ENCODE assay signal across 9 cellular contexts in genomic region chr6:157148391-157149323, GRCh38.
DNase-seq lines count a peak whose midpoint lies in the region; ATAC-seq and TF ChIP-seq lines count a peak whose summit lies in the region.
"Had no signal": no experiment of that assay in that cellular context is flagged by ENCODE, and none has a peak within 500 bp of the region (broad histone marks: within the 10 kb centered on the region; RNA-seq: fewer than 3 reads in every experiment).

No MANE protein-coding gene starts in this region.

- H3K27me3 Mint-ChIP-seq in immature natural killer cell (ENCODE audit: low read depth in 3 of 3), result peaks cover 6 to 15% (median 12%) of the 10 kb centered on the region in 3 donors
- H3K27me3 Mint-ChIP-seq in activated naive CD8-positive, alpha-beta T cell treated with anti-CD3 and anti-CD28 coated beads for 36 hours, result no peaks in the 10 kb centered on the region

- no peaks in the 10 kb centered on the region for H3K36me3 ChIP-seq in mucosa of descending colon (ENCODE audit: low read depth)
- H3K36me3 ChIP-seq: ovary had no signal

- peaks cover 40 to 59% of the 10 kb centered on the region in 2 donors for H3K4me1 Mint-ChIP-seq in immature natural killer cell
- peaks cover 3% of the 10 kb centered on the region for H3K4me1 Mint-ChIP-seq in activated naive CD8-positive, alpha-beta T cell treated with anti-CD3 and anti-CD28 coated beads for 36 hours

- H3K36me3 Mint-ChIP-seq in immature natural killer cell, result peaks cover 9 to 42% (median 15%) of the 10 kb centered on the region in 3 donors
- H3K36me3 Mint-ChIP-seq in activated naive CD8-positive, alpha-beta T cell treated with anti-CD3 and anti-CD28 coated beads for 36 hours, result no peaks in the 10 kb centered on the region

- H3K4me3 ChIP-seq in mucosa of descending colon, result no peak overlapping the region
- H3K4me3 ChIP-seq: ovary had no signal

- intact Hi-C loops in mucosa of descending colon (cut with DNase I, micrococcal nuclease), result no loop called here

- peak; percentile 84 for TF ChIP-seq EP300 in Ishikawa (IDR thresholded peaks at IDR 0.05; ENCODE audit: borderline replicate concordance)

- peak; percentile 16; the same call in 1 of the 2 replicates for TF ChIP-seq RAD21 in Ishikawa (IDR thresholded peaks at IDR 0.05; ENCODE audit: low read depth)

- ATAC-seq in HG02981 (IDR thresholded peaks at IDR 0.05; ENCODE audit: unreplicated experiment) (no peak), mucosa of descending colon (no peak)

- H3K9me3 ChIP-seq in mucosa of descending colon, result no peaks in the 10 kb centered on the region
- H3K9me3 ChIP-seq: ovary had no signal

- H3K9me3 Mint-ChIP-seq in immature natural killer cell, result peaks cover 0 to 2% (median 0%) of the 10 kb centered on the region in 6 donors
- H3K9me3 Mint-ChIP-seq in activated naive CD8-positive, alpha-beta T cell treated with anti-CD3 and anti-CD28 coated beads for 36 hours, result no peaks in the 10 kb centered on the region

- no peaks in the 10 kb centered on the region for H3K4me1 ChIP-seq in mucosa of descending colon (ENCODE audit: low read depth)

- H3K4me3 Mint-ChIP-seq in immature natural killer cell, result peak overlapping the region; percentile 63 to 72 (median 72)
- no peak overlapping the region for H3K4me3 Mint-ChIP-seq in activated naive CD8-positive, alpha-beta T cell treated with anti-CD3 and anti-CD28 coated beads for 36 hours

- peak; percentile 95 for DNase-seq in astrocyte of the hippocampus (ENCODE audit: low read depth, low spot score)
- DNase-seq in immature natural killer cell, result no peak
- DNase-seq in stromal cell of bone marrow (ENCODE audit: low read depth), result peak; percentile 90
- DNase-seq in activated naive CD8-positive, alpha-beta T cell treated with anti-CD3 and anti-CD28 coated beads for 36 hours, result no peak
- no peak for DNase-seq in activated CD4-positive, alpha-beta T cell treated with anti-CD3 and anti-CD28 coated beads, Interleukin-2, amount 50 U/mL, for 1 hour
- no peak for DNase-seq in mucosa of descending colon

- H3K27ac Mint-ChIP-seq in immature natural killer cell, result peak overlapping the region; percentile 67 to 95 (median 92)
- H3K27ac Mint-ChIP-seq in activated naive CD8-positive, alpha-beta T cell treated with anti-CD3 and anti-CD28 coated beads for 36 hours, result no peak overlapping the region

- no peak for TF ChIP-seq CTCF in mucosa of descending colon (IDR thresholded peaks at IDR 0.05)

TF ChIP-seq in Ishikawa, 13 proteins besides CTCF, POLR2A, EP300 and RAD21:
- TF ChIP-seq ZBTB7A (IDR thresholded peaks at IDR 0.05; ENCODE audit: low read depth), result no peak
- TF ChIP-seq TCF12 (IDR thresholded peaks at IDR 0.05; ENCODE audit: low read depth), result peak; percentile 92
- TF ChIP-seq, protein P1, sequence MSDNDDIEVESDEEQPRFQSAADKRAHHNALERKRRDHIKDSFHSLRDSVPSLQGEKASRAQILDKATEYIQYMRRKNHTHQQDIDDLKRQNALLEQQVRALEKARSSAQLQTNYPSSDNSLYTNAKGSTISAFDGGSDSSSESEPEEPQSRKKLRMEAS (IDR thresholded peaks at IDR 0.05), result peak; percentile 89
- TF ChIP-seq NFIC (IDR thresholded peaks at IDR 0.05), result peak; percentile 97
- TF ChIP-seq CEBPB (IDR thresholded peaks at IDR 0.05), result peak; percentile 51; the same call in 1 of the 2 replicates
- peak; percentile 85 for TF ChIP-seq TEAD4 (IDR thresholded peaks at IDR 0.05)
- TF ChIP-seq FOXM1 (IDR thresholded peaks at IDR 0.05; ENCODE audit: borderline replicate concordance, low read depth), result peak; percentile 50; the same call in 1 of the 2 replicates
- peak; percentile 49; the same call in 1 of the 2 replicates for TF ChIP-seq YY1 (IDR thresholded peaks at IDR 0.05; ENCODE audit: low read depth)
- TF ChIP-seq CREB1 (IDR thresholded peaks at IDR 0.05; ENCODE audit: low read depth), result no peak
- TF ChIP-seq REST (IDR thresholded peaks at IDR 0.05; ENCODE audit: low read depth), result no peak
- no peak; the same call in 1 of the 2 replicates for TF ChIP-seq EGR1 (IDR thresholded peaks at IDR 0.05)
- TF ChIP-seq TAF1 (IDR thresholded peaks at IDR 0.05; ENCODE audit: low read depth), result no peak
- TF ChIP-seq USF1 (IDR thresholded peaks at IDR 0.05), result peak; percentile 95

Comparison
In these comparisons a context has a peak if more than half of its experiments do, and no peak if none do; other contexts are left out.
1. DNase-seq: peak in astrocyte of the hippocampus (single experiment) and stromal cell of bone marrow (single experiment); none in immature natural killer cell (0 of 3), activated naive CD8-positive, alpha-beta T cell treated with anti-CD3 and anti-CD28 coated beads for 36 hours (single experiment), activated CD4-positive, alpha-beta T cell treated with anti-CD3 and anti-CD28 coated beads, Interleukin-2, amount 50 U/mL, for 1 hour (single experiment) and mucosa of descending colon (0 of 3).